Comparison of ENCODE assay signal across 25 cellular contexts in the genomic region with DNA sequence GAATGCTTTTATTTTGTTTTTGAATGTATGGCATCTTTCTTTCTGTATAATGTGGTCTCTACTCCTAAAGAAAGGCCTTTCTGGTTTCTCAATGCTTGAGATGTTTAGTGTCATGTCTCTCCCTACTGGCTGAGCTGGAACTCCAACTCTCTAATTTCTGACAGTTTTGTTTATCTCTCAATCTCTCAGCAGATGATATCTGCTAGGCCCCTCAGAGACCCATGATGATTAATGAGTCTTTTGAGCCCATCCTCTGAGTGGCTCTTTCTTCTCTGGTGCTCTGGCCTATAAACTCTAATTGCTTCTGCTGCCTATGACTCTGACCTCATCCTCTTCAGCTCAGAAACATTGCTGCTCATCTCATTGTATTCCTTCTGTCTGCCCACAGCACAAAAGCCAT. TPM values are rescaled to one million over a fixed set of nuclear protein-coding genes. Genes with fewer than 3 reads are reported as not detected.
DNase-seq lines count a peak whose midpoint lies in the region; ATAC-seq, FAIRE-seq and TF ChIP-seq lines count a peak whose summit lies in the region.
"Had no signal": no experiment of that assay in that cellular context is flagged by ENCODE, and none has a peak within 500 bp of the region (broad histone marks: within the 10 kb centered on the region; RNA-seq: fewer than 3 reads in every experiment).

No MANE protein-coding gene starts in this region.

- FAIRE-seq in H1 (lab: Jason Lieb, UNC) (no peak), kidney (lab: Jason Lieb, UNC) (no peak)
- FAIRE-seq: H54, keratinocyte had no signal

- no peaks in the 10 kb centered on the region for H3K23me2 ChIP-seq in H1 (ENCODE audit: low read depth, low read length)

- no peak overlapping the region for H4K8ac ChIP-seq in H1 (ENCODE audit: extremely low read depth, insufficient read depth, low read length)

- H3K14ac ChIP-seq in H1 (ENCODE audit: insufficient read length), result no peak overlapping the region

- no peak overlapping the region for H3K4me3 Mint-ChIP-seq in endodermal cell
- H3K4me3 Mint-ChIP-seq: activated CD4-positive, alpha-beta T cell treated with anti-CD3 and anti-CD28 coated beads, Interleukin-2, amount 10 ng/mL, durations not matched to agents 24 days and 14 days; activated naive CD4-positive, alpha-beta T cell treated with anti-CD3 and anti-CD28 coated beads, Interleukin-2, amount 50 U/mL, for 24 hours; dendritic cell treated with granulocyte-macrophage colony-stimulating factor and Interleukin-4, amounts not matched to agents 40 ng/mL and 50 ng/mL, for 4 days had no signal

- H3K27ac Mint-ChIP-seq in endodermal cell, result no peak overlapping the region
- H3K27ac Mint-ChIP-seq: activated CD4-positive, alpha-beta T cell treated with anti-CD3 and anti-CD28 coated beads, Interleukin-2, amount 10 ng/mL, durations not matched to agents 24 days and 14 days; dendritic cell treated with granulocyte-macrophage colony-stimulating factor and Interleukin-4, amounts not matched to agents 40 ng/mL and 50 ng/mL, for 4 days had no signal

- no peaks in the 10 kb centered on the region for H3K36me3 ChIP-seq in DND-41 (ENCODE audit: insufficient read depth, low read length)
- H3K36me3 ChIP-seq in H1 (ENCODE audit: control insufficient read depth in 2 of 4, insufficient read depth in 4 of 4, low read length in 3 of 4), result no peaks in the 10 kb centered on the region
- H3K36me3 ChIP-seq in endodermal cell (ENCODE audit: control insufficient read depth, insufficient read depth, low read length), result no peaks in the 10 kb centered on the region
- H3K36me3 ChIP-seq in kidney (ENCODE audit: control insufficient read depth in 1 of 2, insufficient read depth in 2 of 2, low read length in 2 of 2), result no peaks in the 10 kb centered on the region
- H3K36me3 ChIP-seq: brain microvascular endothelial cell, MG63, thoracic aorta had no signal

- no peak overlapping the region for H2BK20ac ChIP-seq in H1 (ENCODE audit: low read length)

- TF ChIP-seq POLR2A in H1 (IDR thresholded peaks at IDR 0.05; ENCODE audit: control extremely low read depth in 1 of 2, low read depth in 2 of 2, low read length in 2 of 2), result no peak

- H3K9ac ChIP-seq in DND-41 (ENCODE audit: low read depth, low read length), result no peak overlapping the region
- no peak overlapping the region for H3K9ac ChIP-seq in H1 (replicated peaks in 1 of 4; ENCODE audit: extremely low read depth in 1 of 4, low read depth in 3 of 4, low read length in 3 of 4)
- H3K9ac ChIP-seq in endodermal cell (ENCODE audit: extremely low read depth, low read length, poor library complexity, severe bottlenecking), result no peak overlapping the region
- no peak overlapping the region for H3K9ac ChIP-seq in kidney (ENCODE audit: low read length in 2 of 2)

- H3K4me2 ChIP-seq in DND-41 (ENCODE audit: insufficient read depth, low read length), result no peak overlapping the region
- H3K4me2 ChIP-seq in H1 (ENCODE audit: insufficient read depth in 1 of 2, low read depth in 2 of 2, low read length in 2 of 2), result no peak overlapping the region

- no peak overlapping the region for H3K18ac ChIP-seq in H1 (ENCODE audit: extremely low read depth, low read length)

- H3K9me3 ChIP-seq in DND-41 (ENCODE audit: insufficient read depth, low read length, severe bottlenecking), result no peaks in the 10 kb centered on the region
- H3K9me3 ChIP-seq in H1 (ENCODE audit: insufficient read depth in 2 of 2, low read depth in 1 of 2, low read length in 1 of 2), result no peaks in the 10 kb centered on the region
- H3K9me3 ChIP-seq in endodermal cell (ENCODE audit: control insufficient read depth, low read length), result no peaks in the 10 kb centered on the region
- no peaks in the 10 kb centered on the region for H3K9me3 ChIP-seq in kidney (ENCODE audit: control insufficient read depth in 1 of 2, low read length in 2 of 2)
- H3K9me3 ChIP-seq: MG63, thoracic aorta had no signal

- POLR2A ChIA-PET in H1 (lab: Charles Lee; ENCODE audit: partially characterized antibody), result no interaction called here

- H4K20me1 ChIP-seq in DND-41 (ENCODE audit: insufficient read depth, low read length) (no peaks in the 10 kb centered on the region), H1 (replicated peaks in 1 of 2; ENCODE audit: control insufficient read depth in 1 of 2, insufficient read depth in 2 of 2, low read length in 2 of 2) (no peaks in the 10 kb centered on the region)

- no peaks in the 10 kb centered on the region for H3K4me1 Mint-ChIP-seq in endodermal cell
- H3K4me1 Mint-ChIP-seq: activated CD4-positive, alpha-beta T cell treated with anti-CD3 and anti-CD28 coated beads, Interleukin-2, amount 10 ng/mL, durations not matched to agents 24 days and 14 days; activated naive CD4-positive, alpha-beta T cell treated with anti-CD3 and anti-CD28 coated beads, Interleukin-2, amount 50 U/mL, for 24 hours had no signal

- no peak overlapping the region for H2AFZ ChIP-seq in DND-41 (ENCODE audit: low read depth, low read length)
- no peak overlapping the region for H2AFZ ChIP-seq in H1 (ENCODE audit: low read length)

- no peaks in the 10 kb centered on the region for H3K27me3 Mint-ChIP-seq in endodermal cell (ENCODE audit: insufficient read depth)
- H3K27me3 Mint-ChIP-seq: activated naive CD4-positive, alpha-beta T cell treated with anti-CD3 and anti-CD28 coated beads, Interleukin-2, amount 50 U/mL, for 24 hours; dendritic cell treated with granulocyte-macrophage colony-stimulating factor and Interleukin-4, amounts not matched to agents 40 ng/mL and 50 ng/mL, for 4 days had no signal

- no peak overlapping the region for H3K4ac ChIP-seq in H1 (replicated peaks; ENCODE audit: insufficient read length, low read depth, low read length)

- H3K9me3 Mint-ChIP-seq in endodermal cell, result no peaks in the 10 kb centered on the region
- H3K9me3 Mint-ChIP-seq: activated CD4-positive, alpha-beta T cell treated with anti-CD3 and anti-CD28 coated beads, Interleukin-2, amount 10 ng/mL, durations not matched to agents 24 days and 14 days; activated naive CD4-positive, alpha-beta T cell treated with anti-CD3 and anti-CD28 coated beads, Interleukin-2, amount 50 U/mL, for 24 hours; dendritic cell treated with granulocyte-macrophage colony-stimulating factor and Interleukin-4, amounts not matched to agents 40 ng/mL and 50 ng/mL, for 4 days had no signal

- no peak overlapping the region for H2BK5ac ChIP-seq in H1 (ENCODE audit: low read depth, low read length)

- no peaks in the 10 kb centered on the region for H3K36me3 Mint-ChIP-seq in endodermal cell (ENCODE audit: low read depth)
- H3K36me3 Mint-ChIP-seq: activated naive CD4-positive, alpha-beta T cell treated with anti-CD3 and anti-CD28 coated beads, Interleukin-2, amount 50 U/mL, for 24 hours had no signal

- H4K91ac ChIP-seq in H1 (replicated peaks; ENCODE audit: insufficient read length, low read length), result no peak overlapping the region

- H3K27me3 ChIP-seq in DND-41 (ENCODE audit: insufficient read depth, low read length, poor library complexity) (no peaks in the 10 kb centered on the region), H1 (replicated peaks in 1 of 4; ENCODE audit: control insufficient read depth in 3 of 4, extremely low read depth in 1 of 4, insufficient read depth in 3 of 4, low read length in 3 of 4) (no peaks in the 10 kb centered on the region), endodermal cell (ENCODE audit: control insufficient read depth, insufficient read depth, low read length, poor library complexity, severe bottlenecking) (no peaks in the 10 kb centered on the region)
- H3K27me3 ChIP-seq: brain microvascular endothelial cell, MG63 had no signal

- H3K79me2 ChIP-seq in DND-41 (ENCODE audit: insufficient read depth, low read length) (no peaks in the 10 kb centered on the region), H1 (ENCODE audit: control insufficient read depth in 1 of 2, insufficient read depth in 2 of 2, low read length in 2 of 2) (no peaks in the 10 kb centered on the region)

- intact Hi-C loops in kidney (cut with DNase I), result no loop called here

- no peak overlapping the region for H3K4me3 ChIP-seq in DND-41 (ENCODE audit: low read depth in 1 of 2, low read length in 2 of 2)
- H3K4me3 ChIP-seq in H1 (ENCODE audit: extremely low read depth in 1 of 4, insufficient read depth in 2 of 4, low read depth in 3 of 4, low read length in 4 of 4), result no peak overlapping the region
- no peak overlapping the region for H3K4me3 ChIP-seq in endodermal cell (ENCODE audit: low read length)
- no peak overlapping the region for H3K4me3 ChIP-seq in kidney (ENCODE audit: low read length in 2 of 2)
- H3K4me3 ChIP-seq: MG63, thoracic aorta had no signal

- H3K23ac ChIP-seq in H1 (ENCODE audit: insufficient read length), result no peak overlapping the region

- DNase-seq in DND-41, result no peak
- DNase-seq in NCI-H2227 treated with DMSO at 0.1 percent for 48 hours (lab: John Stamatoyannopoulos, UW), result peak; percentile 92
- no peak for DNase-seq in H1 (ENCODE audit: low read depth in 1 of 2, low spot score in 2 of 2)
- DNase-seq in midbrain (lab: John Stamatoyannopoulos, UW), result peak; percentile 66
- no peak for DNase-seq in endodermal cell
- DNase-seq in kidney, result no peak
- DNase-seq in A172 (ENCODE audit: low spot score), result no peak
- no peak for DNase-seq in AML-193 (lab: John Stamatoyannopoulos, UW)
- DNase-seq: activated CD4-positive, alpha-beta T cell treated with anti-CD3 and anti-CD28 coated beads, Interleukin-2, amount 10 ng/mL, durations not matched to agents 24 days and 14 days; activated T-cell treated with anti-CD3 and anti-CD28 coated beads for 4 hours; brain microvascular endothelial cell; COR-L47; erythroblast; MG63; NCI-H2171; occipital lobe; SHP77 treated with DMSO at 0.1 percent for 48 hours; stimulated activated CD4-positive, alpha-beta T cell treated with anti-CD3 and anti-CD28 coated beads, Interleukin-4, amount 100 ng/mL, for 24 hours; stimulated activated CD8-positive, alpha-beta memory T cell treated with anti-CD3 and anti-CD28 coated beads, Interleukin-4, amount 100 ng/mL, for 48 hours; T-helper 9 cell had no signal

- no peak overlapping the region for H2AK5ac ChIP-seq in H1 (ENCODE audit: low read depth, low read length)

- no peak overlapping the region for H2BK15ac ChIP-seq in H1 (ENCODE audit: low read length)

- no peaks in the 10 kb centered on the region for H3K4me1 ChIP-seq in DND-41 (ENCODE audit: insufficient read depth, low read length)
- no peaks in the 10 kb centered on the region for H3K4me1 ChIP-seq in H1 (replicated peaks in 1 of 4; ENCODE audit: control insufficient read depth in 3 of 4, insufficient read depth in 4 of 4, low read length in 3 of 4)
- no peaks in the 10 kb centered on the region for H3K4me1 ChIP-seq in endodermal cell (ENCODE audit: control insufficient read depth, insufficient read depth, low read length)
- H3K4me1 ChIP-seq in kidney (ENCODE audit: control insufficient read depth in 1 of 2, insufficient read depth in 1 of 2, low read depth in 1 of 2, low read length in 2 of 2), result peaks cover 0 to 8% of the 10 kb centered on the region in 2 donors

- no peak for TF ChIP-seq EP300 in H1 (IDR thresholded peaks at IDR 0.05; ENCODE audit: borderline replicate concordance in 1 of 2, low read depth in 2 of 2, low read length in 2 of 2)

- H3K27ac ChIP-seq in DND-41 (ENCODE audit: low read length) (no peak overlapping the region), H1 (ENCODE audit: low read depth, low read length) (no peak overlapping the region), endodermal cell (ENCODE audit: low read depth, low read length) (no peak overlapping the region), kidney (ENCODE audit: low read depth in 2 of 2, low read length in 2 of 2) (no peak overlapping the region)
- H3K27ac ChIP-seq: brain microvascular endothelial cell, thoracic aorta had no signal

- TF ChIP-seq RAD21 in H1 (IDR thresholded peaks at IDR 0.05 in 1 of 2, conservative IDR thresholded peaks at IDR 0.05 in 1 of 2; ENCODE audit: low read depth in 2 of 2, low read length in 2 of 2), result peak; percentile 28 to 39; a peak in 2 of 4 replicates

- TF ChIP-seq CTCF in DND-41 (IDR thresholded peaks at IDR 0.05; ENCODE audit: borderline replicate concordance, extremely low read depth, low read length, poor library complexity, severe bottlenecking) (peak; percentile 29), H1 (IDR thresholded peaks at IDR 0.05; ENCODE audit: control extremely low read depth in 1 of 3, insufficient read depth in 1 of 3, low read depth in 1 of 3, low read length in 3 of 3) (no peak; a peak in 1 of 4 replicates), endodermal cell (conservative IDR thresholded peaks at IDR 0.05) (no peak), kidney (IDR thresholded peaks at IDR 0.05; ENCODE audit: borderline replicate concordance, extremely low read depth, insufficient read depth) (no peak)

- peak; percentile 64 for ATAC-seq in DND-41 (ENCODE audit: insufficient read depth, low read depth)

- CTCF ChIA-PET in H1 (lab: Charles Lee; ENCODE audit: partially characterized antibody), result interaction anchor here (0.6 to 1.8 kb wide), 5 partner anchors 14 to 205 kb away, joined by 3 to 4 read pairs (median 3); no protein-coding TSS in a partner anchor

- H4K5ac ChIP-seq in H1 (ENCODE audit: insufficient read length, low read depth, low read length), result no peak overlapping the region

- H2BK120ac ChIP-seq in H1 (replicated peaks; ENCODE audit: low read depth, low read length), result no peak overlapping the region

- no peak overlapping the region for H2BK12ac ChIP-seq in H1 (ENCODE audit: low read depth, low read length)

- H3K56ac ChIP-seq in H1 (replicated peaks; ENCODE audit: insufficient read length, low read depth, low read length), result no peak overlapping the region

- no peaks in the 10 kb centered on the region for H3K79me1 ChIP-seq in H1 (ENCODE audit: low read depth, low read length)

RNA-seq across cellular contexts. Expression of a gene that starts 46.6 kb away (rescaled TPM):
- total RNA-seq in H1 (2021; fragmentation: NEBNext Ultra II Directional; extraction: Animal tissue kit (Norgen Biotek cat#: 25700)), result 0.19 TPM in 1 of 2 replicates, not detected in the other
- polyA plus RNA-seq in H1 (2011; rRNA removed), result 0.03 TPM in 2 replicates
- polyA plus RNA-seq in H1 (2011; cell fraction: cytosol; rRNA removed), result 0.08 TPM
- 0.06 TPM for polyA plus RNA-seq in H1 (2011; cell fraction: nucleus; rRNA removed)
- polyA plus RNA-seq in H1 (2012, experiment 1 of 2), result 0.06 TPM in 1 of 4 replicates, not detected in the others
- polyA plus RNA-seq in H1 (2012, experiment 2 of 2), result not detected
- polyA plus RNA-seq in H1 (2013, experiment 1 of 2), result 0.08 TPM
- 0.13 TPM for polyA plus RNA-seq in H1 (2013, experiment 2 of 2)
- polyA minus RNA-seq in H1 (2011; rRNA and poly(A)+ RNA removed), result 0.03 and 0.15 TPM in 2 replicates
- polyA minus RNA-seq in H1 (2011; cell fraction: cytosol; rRNA and poly(A)+ RNA removed), result not detected
- 0.30 TPM for polyA minus RNA-seq in H1 (2011; cell fraction: nucleus; rRNA and poly(A)+ RNA removed)
- total RNA-seq in endodermal cell, result not detected
- polyA plus RNA-seq in endodermal cell (2013, experiment 1 of 2), result 2.7 TPM
- polyA plus RNA-seq in endodermal cell (2013, experiment 2 of 2), result 2.5 TPM
- 0.16 TPM for total RNA-seq in kidney
- polyA plus RNA-seq in kidney (ENCODE audit: insufficient read depth, low read depth, low replicate concordance), result 1.2 TPM
- not detected in 2 replicates for total RNA-seq in A172 (2014; rRNA removed; shearing (Covaris generic))
- total RNA-seq: activated CD4-positive, alpha-beta T cell treated with anti-CD3 and anti-CD28 coated beads, Interleukin-2, amount 10 ng/mL, durations not matched to agents 24 days and 14 days; thoracic aorta had no signal

Comparison
In these comparisons a context has a peak if more than half of its experiments do, and no peak if none do; other contexts are left out.
1. DNase-seq: peak in NCI-H2227 treated with DMSO at 0.1 percent for 48 hours (single experiment) and midbrain (single experiment); none in DND-41 (single experiment), H1 (0 of 2), endodermal cell (single experiment), kidney (single experiment), A172 (single experiment) and AML-193 (0 of 2).